In genomic region chr9:91245432-91246313, GRCh38 we compare ENCODE assay signal across 9 cellular contexts.
DNase-seq lines count a peak whose midpoint lies in the region; ATAC-seq and TF ChIP-seq lines count a peak whose summit lies in the region.
"Had no signal": no experiment of that assay in that cellular context is flagged by ENCODE, and none has a peak within 500 bp of the region (broad histone marks: within the 10 kb centered on the region; RNA-seq: fewer than 3 reads in every experiment).

No MANE protein-coding gene starts in this region.

- POLR2A ChIA-PET in activated CD4-positive, alpha-beta memory T cell treated with anti-CD3 and anti-CD28 coated beads for 36 hours (lab: Charles Lee), result interaction anchor here (1.0 to 1.4 kb wide), 3 partner anchors 37 to 60 kb away, joined by 3 to 6 read pairs (median 5); no protein-coding TSS in a partner anchor

- H3K4me1 ChIP-seq in BLaER1 (peaks cover 18% of the 10 kb centered on the region), GM23338 (ENCODE audit: insufficient read depth) (peaks cover 9% of the 10 kb centered on the region; the same call in 1 of the 2 replicates), aorta (ENCODE audit: control insufficient read depth in 1 of 2, insufficient read depth in 2 of 2, low read length in 2 of 2) (no peaks in the 10 kb centered on the region)

- peak overlapping the region; percentile 30; the same call in 1 of the 2 replicates for H3K27ac Mint-ChIP-seq in GM23338
- H3K27ac Mint-ChIP-seq in activated CD4-positive, alpha-beta memory T cell treated with anti-CD3 and anti-CD28 coated beads for 36 hours, result peak overlapping the region; percentile 89

- H3K9me2 ChIP-seq in GM23338 (ENCODE audit: insufficient read depth), result no peaks in the 10 kb centered on the region

- H3K36me3 Mint-ChIP-seq in GM23338 (ENCODE audit: low read depth), result no peaks in the 10 kb centered on the region
- H3K36me3 Mint-ChIP-seq in activated CD4-positive, alpha-beta memory T cell treated with anti-CD3 and anti-CD28 coated beads for 36 hours, result peaks cover 21% of the 10 kb centered on the region

- H3K79me2 ChIP-seq in GM23338 (replicated peaks; ENCODE audit: insufficient read depth), result no peaks in the 10 kb centered on the region

- ATAC-seq in GM23338, result no peak
- no peak for ATAC-seq in aorta (ENCODE audit: low FRiP score)
- no peak for ATAC-seq in GM19397 (IDR thresholded peaks at IDR 0.05; ENCODE audit: unreplicated experiment)

- TF ChIP-seq CTCF in GM23338 (conservative IDR thresholded peaks at IDR 0.05; ENCODE audit: low read depth in 2 of 2) (no peak), fibroblast of villous mesenchyme (IDR thresholded peaks at IDR 0.05; ENCODE audit: insufficient read depth, low read depth, low read length) (no peak)

- H3K27me3 Mint-ChIP-seq in GM23338 (ENCODE audit: insufficient read depth, low read depth, poor library complexity), result no peaks in the 10 kb centered on the region
- no peaks in the 10 kb centered on the region for H3K27me3 Mint-ChIP-seq in activated CD4-positive, alpha-beta memory T cell treated with anti-CD3 and anti-CD28 coated beads for 36 hours

- H3K36me3 ChIP-seq in BLaER1 (peaks cover 4% of the 10 kb centered on the region; the same call in 1 of the 2 replicates), GM23338 (ENCODE audit: insufficient read depth) (no peaks in the 10 kb centered on the region), aorta (ENCODE audit: control insufficient read depth in 1 of 2, insufficient read depth in 2 of 2, low read length in 1 of 2) (peaks cover 0 to 2% of the 10 kb centered on the region in 2 donors)
- H3K36me3 ChIP-seq: neutrophil had no signal

- CTCF ChIA-PET in activated CD4-positive, alpha-beta memory T cell treated with anti-CD3 and anti-CD28 coated beads for 36 hours (lab: Charles Lee), result interaction anchor here (0.6 to 1.3 kb wide), 2 partner anchors 330 to 1823 kb away, joined by 3 to 8 read pairs; no protein-coding TSS in a partner anchor

- H3K27ac ChIP-seq in BLaER1, result 0 out of 2 replicates have a peak overlapping the region, but pooled peaks have one; percentile 6
- H3K27ac ChIP-seq in GM23338 (ENCODE audit: low read depth), result no peak overlapping the region
- H3K27ac ChIP-seq in aorta (ENCODE audit: low read depth in 1 of 2, low read length in 2 of 2), result no peak overlapping the region
- H3K27ac ChIP-seq: neutrophil had no signal

- no peak overlapping the region for H3K4me3 ChIP-seq in BLaER1
- H3K4me3 ChIP-seq in GM23338, result no peak overlapping the region
- H3K4me3 ChIP-seq in fibroblast of villous mesenchyme (ENCODE audit: low read depth, low read length), result no peak overlapping the region
- no peak overlapping the region for H3K4me3 ChIP-seq in aorta (ENCODE audit: low read length in 2 of 2)

- H3K9me3 ChIP-seq in BLaER1 (no peaks in the 10 kb centered on the region), aorta (ENCODE audit: control insufficient read depth, low read length) (no peaks in the 10 kb centered on the region)
- H3K9me3 ChIP-seq: neutrophil had no signal

- H3K27me3 ChIP-seq in BLaER1 (no peaks in the 10 kb centered on the region; the same call in 1 of the 2 replicates), GM23338 (ENCODE audit: insufficient read depth) (no peaks in the 10 kb centered on the region), aorta (ENCODE audit: control insufficient read depth in 1 of 2, insufficient read depth in 2 of 2, low read length in 1 of 2) (no peaks in the 10 kb centered on the region)
- H3K27me3 ChIP-seq: neutrophil had no signal

- no peaks in the 10 kb centered on the region for H3F3A ChIP-seq in GM23338 (replicated peaks; ENCODE audit: low read depth)

- H3K9me3 Mint-ChIP-seq in GM23338, result no peaks in the 10 kb centered on the region
- no peaks in the 10 kb centered on the region for H3K9me3 Mint-ChIP-seq in activated CD4-positive, alpha-beta memory T cell treated with anti-CD3 and anti-CD28 coated beads for 36 hours

- H2AFZ ChIP-seq in GM23338, result no peak overlapping the region

- peaks cover 35% of the 10 kb centered on the region for H3K4me1 Mint-ChIP-seq in GM23338
- peaks cover 28% of the 10 kb centered on the region for H3K4me1 Mint-ChIP-seq in activated CD4-positive, alpha-beta memory T cell treated with anti-CD3 and anti-CD28 coated beads for 36 hours (ENCODE audit: low read depth)

- no peak for DNase-seq in GM23338 (ENCODE audit: low spot score)
- peak; percentile 41 for DNase-seq in activated CD4-positive, alpha-beta memory T cell treated with anti-CD3 and anti-CD28 coated beads for 36 hours
- DNase-seq in fibroblast of villous mesenchyme (ENCODE audit: low read depth), result peak; percentile 42
- no peak for DNase-seq in aorta
- no peak for DNase-seq in D341Med (ENCODE audit: low spot score)
- DNase-seq in occipital lobe (lab: John Stamatoyannopoulos, UW), result no peak

- H4K20me1 ChIP-seq in BLaER1 (no peaks in the 10 kb centered on the region), GM23338 (replicated peaks; ENCODE audit: insufficient read depth) (no peaks in the 10 kb centered on the region)

- 78 to 81% methylated on average over 8 of the region's 8 CpGs for WGBS in aorta, 2 donors

- intact Hi-C loops in activated CD4-positive, alpha-beta memory T cell treated with anti-CD3 and anti-CD28 coated beads for 36 hours (cut with micrococcal nuclease), result loop anchor here (1.0 to 2.0 kb wide), 6 partner anchors 33 to 179 kb away; no protein-coding TSS in a partner anchor
- intact Hi-C loops in aorta (cut with DNase I), result no loop called here

- H3K4me3 Mint-ChIP-seq in GM23338, result no peak overlapping the region
- no peak overlapping the region for H3K4me3 Mint-ChIP-seq in activated CD4-positive, alpha-beta memory T cell treated with anti-CD3 and anti-CD28 coated beads for 36 hours

- H3K9ac ChIP-seq in BLaER1, result no peak overlapping the region

- peak overlapping the region; percentile 31 for H3K4me2 ChIP-seq in BLaER1
- no peak overlapping the region for H3K4me2 ChIP-seq in GM23338

TF ChIP-seq in GM23338, 12 proteins besides CTCF, POLR2A, EP300 and RAD21:
- TF ChIP-seq STAT1 (IDR thresholded peaks at IDR 0.05; ENCODE audit: unreplicated experiment), result no peak
- no peak for TF ChIP-seq POLR2AphosphoS5 (IDR thresholded peaks at IDR 0.05; ENCODE audit: low read depth)
- no peak for TF ChIP-seq ZNF114 (CRISPR knock-in tag; IDR thresholded peaks at IDR 0.05)
- TF ChIP-seq EZH2phosphoT487 (IDR thresholded peaks at IDR 0.05; ENCODE audit: unreplicated experiment), result no peak
- TF ChIP-seq JUNB (IDR thresholded peaks at IDR 0.05; ENCODE audit: unreplicated experiment), result no peak
- TF ChIP-seq ETS1 (IDR thresholded peaks at IDR 0.05), result no peak
- TF ChIP-seq CREB1 (CRISPR knock-in tag; IDR thresholded peaks at IDR 0.05; ENCODE audit: low read depth), result no peak

Comparison
In these comparisons a context has a peak if more than half of its experiments do, and no peak if none do; other contexts are left out.
1. DNase-seq: peak in activated CD4-positive, alpha-beta memory T cell treated with anti-CD3 and anti-CD28 coated beads for 36 hours (single experiment) and fibroblast of villous mesenchyme (single experiment); none in GM23338 (single experiment), aorta (0 of 2), D341Med (single experiment) and occipital lobe (single experiment).